Comparison of ENCODE assay signal across 1 cellular context in the genomic region with DNA sequence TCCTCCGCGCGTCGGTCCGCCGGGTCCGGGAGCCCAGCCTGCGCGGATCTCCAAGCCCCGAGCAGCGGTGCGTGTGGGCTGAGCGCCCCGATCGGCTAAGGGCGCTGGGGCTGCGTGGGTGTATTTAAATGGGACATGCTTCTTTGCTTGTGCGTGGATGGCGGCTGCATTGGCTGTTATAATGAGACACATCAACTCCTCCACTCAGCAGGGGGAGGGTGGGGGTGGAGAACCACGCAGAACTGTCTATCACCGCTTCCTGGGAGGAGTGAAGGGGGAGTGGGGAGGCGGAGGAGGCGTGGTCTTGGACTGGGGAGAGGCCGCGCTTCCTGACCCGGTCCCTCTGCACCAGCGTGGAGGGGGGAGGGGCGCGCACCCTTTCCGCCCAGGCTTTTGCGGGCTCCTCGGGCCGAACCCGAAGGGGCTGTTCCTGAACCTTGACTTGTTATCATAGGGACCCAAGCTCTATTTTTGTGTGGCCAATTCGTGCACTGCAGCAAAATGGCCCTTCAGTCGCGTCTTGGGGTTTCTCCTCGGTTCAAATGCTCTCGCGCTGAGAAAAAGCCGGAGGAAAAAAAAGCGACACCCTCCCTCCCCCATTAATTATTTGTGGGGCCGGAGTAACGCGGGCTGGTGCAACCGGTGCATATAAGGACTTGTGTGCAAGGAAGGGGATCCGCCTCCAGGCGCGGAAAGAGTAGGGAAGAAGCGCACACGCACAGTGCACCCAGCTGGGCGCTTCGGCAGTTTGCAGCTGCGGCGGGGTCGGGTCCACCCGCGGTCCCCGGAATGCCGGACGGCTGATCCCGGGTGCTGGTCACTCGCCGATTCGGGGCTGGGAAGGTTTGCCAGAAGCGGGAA.
A peak's percentile ranks its signal among the peaks of the same experiment; 100 is the strongest.
TF ChIP-seq lines count a peak whose summit lies in the region.

A gene (minus strand): TSS at position 180 of the 861 bp plus-strand sequence. CDS start 342 bp downstream, outside the sequence.

TF ChIP-seq in K562, 482 proteins besides CTCF, POLR2A, EP300 and RAD21 (continued from another document and continues in another):
- TF ChIP-seq ELF4 (CRISPR knock-in tag; IDR thresholded peaks at IDR 0.05) (no peak), TOE1 (IDR thresholded peaks at IDR 0.05; ENCODE audit: borderline replicate concordance) (no peak; the same call in 1 of the 2 replicates), TOE1 (CRISPR knock-in tag; IDR thresholded peaks at IDR 0.05; ENCODE audit: borderline replicate concordance, low read depth) (no peak), RAD51 (IDR thresholded peaks at IDR 0.05; ENCODE audit: borderline replicate concordance, low read depth) (no peak), ZNF347 (CRISPR knock-in tag; IDR thresholded peaks at IDR 0.05; ENCODE audit: low read depth) (no peak), ARNT (IDR thresholded peaks at IDR 0.05) (no peak; a peak in 1 of 4 replicates), BMI1 (IDR thresholded peaks at IDR 0.05; ENCODE audit: low read length) (no peak), RFX7 (CRISPR knock-in tag; IDR thresholded peaks at IDR 0.05) (no peak), ZNF431 (CRISPR knock-in tag; IDR thresholded peaks at IDR 0.05) (0 out of 2 replicates have a peak, but pooled peaks have one; percentile 42), ZNF311 (CRISPR knock-in tag; IDR thresholded peaks at IDR 0.05) (no peak), CAMTA2 (CRISPR knock-in tag; conservative IDR thresholded peaks at IDR 0.05) (no peak), CSDE1 (IDR thresholded peaks at IDR 0.05) (peak in 1 of 2 experiments; percentile 54; a peak in 1 of 4 replicates), SIN3B (IDR thresholded peaks at IDR 0.05; ENCODE audit: low read depth) (peak; percentile 26; the same call in 1 of the 2 replicates), RBM17 (IDR thresholded peaks at IDR 0.05; ENCODE audit: borderline replicate concordance, low read depth, low read length) (no peak), HNRNPL (IDR thresholded peaks at IDR 0.05; ENCODE audit: low read depth, low read length) (no peak), ZNF253 (CRISPR knock-in tag; conservative IDR thresholded peaks at IDR 0.05) (no peak), CBX3 (IDR thresholded peaks at IDR 0.05; ENCODE audit: borderline replicate concordance in 1 of 2, low read length in 2 of 2) (no peak; a peak in 1 of 3 replicates), GABPB2 (CRISPR knock-in tag; conservative IDR thresholded peaks at IDR 0.05) (no peak), NFE2L1 (tag; IDR thresholded peaks at IDR 0.05; ENCODE audit: borderline replicate concordance, low read depth) (no peak), ZSCAN32 (CRISPR knock-in tag; IDR thresholded peaks at IDR 0.05) (no peak), ZBTB17 (CRISPR knock-in tag; IDR thresholded peaks at IDR 0.05) (no peak), CBFA2T3 (IDR thresholded peaks at IDR 0.05) (peak; percentile 45), CC2D1A (IDR thresholded peaks at IDR 0.05) (peak; percentile 25; the same call in 1 of the 2 replicates), L3MBTL2 (IDR thresholded peaks at IDR 0.05) (peak; percentile 72), ZNF444 (CRISPR knock-in tag; IDR thresholded peaks at IDR 0.05) (0 out of 2 replicates have a peak, but pooled peaks have one; percentile 39), HDAC6 (IDR thresholded peaks at IDR 0.05; ENCODE audit: low read depth, low read length) (no peak), MAFF (IDR thresholded peaks at IDR 0.05; ENCODE audit: low read length) (no peak), NR1H2 (CRISPR knock-in tag; IDR thresholded peaks at IDR 0.05) (no peak), ZNF668 (CRISPR knock-in tag; IDR thresholded peaks at IDR 0.05) (no peak), TRIM24 (IDR thresholded peaks at IDR 0.05) (peak in 1 of 2 experiments; percentile 52; a peak in 2 of 4 replicates), ARID2 (IDR thresholded peaks at IDR 0.05) (no peak), TAF15 (IDR thresholded peaks at IDR 0.05; ENCODE audit: low read depth, low read length) (no peak), ZNF695 (CRISPR knock-in tag; IDR thresholded peaks at IDR 0.05) (0 out of 2 replicates have a peak, but pooled peaks have one; percentile 28), HIVEP1 (CRISPR knock-in tag; IDR thresholded peaks at IDR 0.05) (no peak), TEAD4 (IDR thresholded peaks at IDR 0.05; ENCODE audit: low read length) (no peak), TEAD4 (CRISPR knock-in tag; IDR thresholded peaks at IDR 0.05; ENCODE audit: borderline replicate concordance) (no peak), ELF2 (CRISPR knock-in tag; IDR thresholded peaks at IDR 0.05) (no peak), RNF2 (IDR thresholded peaks at IDR 0.05) (peak; percentile 79), NFE2 (IDR thresholded peaks at IDR 0.05; ENCODE audit: low read depth) (no peak; the same call in 1 of the 2 replicates), NELFE (IDR thresholded peaks at IDR 0.05; ENCODE audit: insufficient read depth, insufficient read length) (no peak), CBX2 (IDR thresholded peaks at IDR 0.05; ENCODE audit: insufficient read depth, low read length, poor library complexity, severe bottlenecking) (no peak), ADNP (tag; IDR thresholded peaks at IDR 0.05) (no peak), MEF2A (IDR thresholded peaks at IDR 0.05; ENCODE audit: control insufficient read depth, low read depth, low read length) (no peak), TGIF2 (CRISPR knock-in tag; IDR thresholded peaks at IDR 0.05) (no peak), RBM34 (IDR thresholded peaks at IDR 0.05; ENCODE audit: borderline replicate concordance, insufficient read depth, low read length) (no peak)
- TF ChIP-seq, protein P1, sequence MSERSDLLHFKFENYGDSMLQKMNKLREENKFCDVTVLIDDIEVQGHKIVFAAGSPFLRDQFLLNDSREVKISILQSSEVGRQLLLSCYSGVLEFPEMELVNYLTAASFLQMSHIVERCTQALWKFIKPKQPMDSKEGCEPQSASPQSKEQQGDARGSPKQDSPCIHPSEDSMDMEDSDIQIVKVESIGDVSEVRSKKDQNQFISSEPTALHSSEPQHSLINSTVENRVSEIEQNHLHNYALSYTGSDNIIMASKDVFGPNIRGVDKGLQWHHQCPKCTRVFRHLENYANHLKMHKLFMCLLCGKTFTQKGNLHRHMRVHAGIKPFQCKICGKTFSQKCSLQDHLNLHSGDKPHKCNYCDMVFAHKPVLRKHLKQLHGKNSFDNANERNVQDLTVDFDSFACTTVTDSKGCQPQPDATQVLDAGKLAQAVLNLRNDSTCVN (CRISPR knock-in tag; IDR thresholded peaks at IDR 0.05): no peak
- TF ChIP-seq, protein P2, sequence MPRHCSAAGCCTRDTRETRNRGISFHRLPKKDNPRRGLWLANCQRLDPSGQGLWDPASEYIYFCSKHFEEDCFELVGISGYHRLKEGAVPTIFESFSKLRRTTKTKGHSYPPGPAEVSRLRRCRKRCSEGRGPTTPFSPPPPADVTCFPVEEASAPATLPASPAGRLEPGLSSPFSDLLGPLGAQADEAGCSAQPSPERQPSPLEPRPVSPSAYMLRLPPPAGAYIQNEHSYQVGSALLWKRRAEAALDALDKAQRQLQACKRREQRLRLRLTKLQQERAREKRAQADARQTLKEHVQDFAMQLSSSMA (CRISPR knock-in tag; IDR thresholded peaks at IDR 0.05): no peak
- TF ChIP-seq, protein P3, sequence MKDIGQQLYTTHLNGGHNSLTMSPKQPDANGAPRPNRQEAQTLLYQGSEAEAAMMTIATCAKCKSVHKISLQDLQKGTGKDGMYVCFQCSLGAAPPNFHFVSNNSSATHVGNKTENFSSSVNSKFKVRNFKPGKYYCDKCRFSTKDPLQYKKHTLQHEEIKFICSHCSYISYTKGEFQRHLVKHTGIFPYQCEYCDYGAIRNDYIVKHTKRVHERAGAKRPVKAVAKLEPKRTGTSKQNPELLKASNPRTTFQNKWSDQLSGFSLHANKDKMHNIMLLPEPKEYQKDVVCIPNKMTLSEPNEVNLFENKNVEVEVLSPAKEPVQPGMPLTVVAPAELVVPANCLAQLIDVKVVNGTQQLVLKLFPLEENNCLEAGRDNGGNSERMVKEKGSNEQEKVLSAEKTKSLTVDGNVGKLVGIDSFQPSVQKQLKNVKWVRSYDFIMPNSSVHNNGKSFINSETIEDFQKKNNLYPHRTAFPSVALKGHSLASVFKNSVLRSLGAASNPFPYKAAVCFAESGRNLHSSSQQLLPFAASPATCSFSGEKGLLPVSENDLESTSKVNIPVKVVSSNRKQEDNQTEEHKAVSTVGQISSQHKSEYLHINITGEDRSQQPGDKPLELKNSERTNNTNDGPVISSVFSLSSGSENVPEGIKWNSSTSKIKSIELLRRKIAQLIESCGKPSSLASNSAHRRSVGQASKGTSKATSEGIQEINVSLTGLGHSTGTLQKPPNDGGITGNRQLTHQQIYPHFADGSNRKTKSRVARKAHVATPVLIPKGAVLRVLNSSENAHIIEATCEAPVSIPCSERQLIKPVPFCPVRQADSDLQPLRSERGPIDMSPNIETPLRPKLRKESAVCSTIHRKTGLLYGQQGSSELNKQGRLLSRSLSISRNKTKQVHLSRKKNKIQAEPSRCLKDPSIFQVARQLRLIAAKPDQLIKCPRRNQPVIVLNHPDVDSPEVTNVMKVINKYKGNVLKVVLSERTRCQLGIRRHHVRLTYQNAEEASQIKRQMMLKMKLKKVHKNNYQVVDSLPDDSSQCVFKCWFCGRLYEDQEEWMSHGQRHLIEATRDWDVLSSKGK (CRISPR knock-in tag; IDR thresholded peaks at IDR 0.05): no peak
- TF ChIP-seq, protein P4, sequence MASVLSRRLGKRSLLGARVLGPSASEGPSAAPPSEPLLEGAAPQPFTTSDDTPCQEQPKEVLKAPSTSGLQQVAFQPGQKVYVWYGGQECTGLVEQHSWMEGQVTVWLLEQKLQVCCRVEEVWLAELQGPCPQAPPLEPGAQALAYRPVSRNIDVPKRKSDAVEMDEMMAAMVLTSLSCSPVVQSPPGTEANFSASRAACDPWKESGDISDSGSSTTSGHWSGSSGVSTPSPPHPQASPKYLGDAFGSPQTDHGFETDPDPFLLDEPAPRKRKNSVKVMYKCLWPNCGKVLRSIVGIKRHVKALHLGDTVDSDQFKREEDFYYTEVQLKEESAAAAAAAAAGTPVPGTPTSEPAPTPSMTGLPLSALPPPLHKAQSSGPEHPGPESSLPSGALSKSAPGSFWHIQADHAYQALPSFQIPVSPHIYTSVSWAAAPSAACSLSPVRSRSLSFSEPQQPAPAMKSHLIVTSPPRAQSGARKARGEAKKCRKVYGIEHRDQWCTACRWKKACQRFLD (CRISPR knock-in tag; IDR thresholded peaks at IDR 0.05): no peak
- TF ChIP-seq, protein P5, sequence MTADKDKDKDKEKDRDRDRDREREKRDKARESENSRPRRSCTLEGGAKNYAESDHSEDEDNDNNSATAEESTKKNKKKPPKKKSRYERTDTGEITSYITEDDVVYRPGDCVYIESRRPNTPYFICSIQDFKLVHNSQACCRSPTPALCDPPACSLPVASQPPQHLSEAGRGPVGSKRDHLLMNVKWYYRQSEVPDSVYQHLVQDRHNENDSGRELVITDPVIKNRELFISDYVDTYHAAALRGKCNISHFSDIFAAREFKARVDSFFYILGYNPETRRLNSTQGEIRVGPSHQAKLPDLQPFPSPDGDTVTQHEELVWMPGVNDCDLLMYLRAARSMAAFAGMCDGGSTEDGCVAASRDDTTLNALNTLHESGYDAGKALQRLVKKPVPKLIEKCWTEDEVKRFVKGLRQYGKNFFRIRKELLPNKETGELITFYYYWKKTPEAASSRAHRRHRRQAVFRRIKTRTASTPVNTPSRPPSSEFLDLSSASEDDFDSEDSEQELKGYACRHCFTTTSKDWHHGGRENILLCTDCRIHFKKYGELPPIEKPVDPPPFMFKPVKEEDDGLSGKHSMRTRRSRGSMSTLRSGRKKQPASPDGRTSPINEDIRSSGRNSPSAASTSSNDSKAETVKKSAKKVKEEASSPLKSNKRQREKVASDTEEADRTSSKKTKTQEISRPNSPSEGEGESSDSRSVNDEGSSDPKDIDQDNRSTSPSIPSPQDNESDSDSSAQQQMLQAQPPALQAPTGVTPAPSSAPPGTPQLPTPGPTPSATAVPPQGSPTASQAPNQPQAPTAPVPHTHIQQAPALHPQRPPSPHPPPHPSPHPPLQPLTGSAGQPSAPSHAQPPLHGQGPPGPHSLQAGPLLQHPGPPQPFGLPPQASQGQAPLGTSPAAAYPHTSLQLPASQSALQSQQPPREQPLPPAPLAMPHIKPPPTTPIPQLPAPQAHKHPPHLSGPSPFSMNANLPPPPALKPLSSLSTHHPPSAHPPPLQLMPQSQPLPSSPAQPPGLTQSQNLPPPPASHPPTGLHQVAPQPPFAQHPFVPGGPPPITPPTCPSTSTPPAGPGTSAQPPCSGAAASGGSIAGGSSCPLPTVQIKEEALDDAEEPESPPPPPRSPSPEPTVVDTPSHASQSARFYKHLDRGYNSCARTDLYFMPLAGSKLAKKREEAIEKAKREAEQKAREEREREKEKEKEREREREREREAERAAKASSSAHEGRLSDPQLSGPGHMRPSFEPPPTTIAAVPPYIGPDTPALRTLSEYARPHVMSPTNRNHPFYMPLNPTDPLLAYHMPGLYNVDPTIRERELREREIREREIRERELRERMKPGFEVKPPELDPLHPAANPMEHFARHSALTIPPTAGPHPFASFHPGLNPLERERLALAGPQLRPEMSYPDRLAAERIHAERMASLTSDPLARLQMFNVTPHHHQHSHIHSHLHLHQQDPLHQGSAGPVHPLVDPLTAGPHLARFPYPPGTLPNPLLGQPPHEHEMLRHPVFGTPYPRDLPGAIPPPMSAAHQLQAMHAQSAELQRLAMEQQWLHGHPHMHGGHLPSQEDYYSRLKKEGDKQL (CRISPR knock-in tag; IDR thresholded peaks at IDR 0.05; ENCODE audit: borderline replicate concordance): no peak
- TF ChIP-seq, protein P6, sequence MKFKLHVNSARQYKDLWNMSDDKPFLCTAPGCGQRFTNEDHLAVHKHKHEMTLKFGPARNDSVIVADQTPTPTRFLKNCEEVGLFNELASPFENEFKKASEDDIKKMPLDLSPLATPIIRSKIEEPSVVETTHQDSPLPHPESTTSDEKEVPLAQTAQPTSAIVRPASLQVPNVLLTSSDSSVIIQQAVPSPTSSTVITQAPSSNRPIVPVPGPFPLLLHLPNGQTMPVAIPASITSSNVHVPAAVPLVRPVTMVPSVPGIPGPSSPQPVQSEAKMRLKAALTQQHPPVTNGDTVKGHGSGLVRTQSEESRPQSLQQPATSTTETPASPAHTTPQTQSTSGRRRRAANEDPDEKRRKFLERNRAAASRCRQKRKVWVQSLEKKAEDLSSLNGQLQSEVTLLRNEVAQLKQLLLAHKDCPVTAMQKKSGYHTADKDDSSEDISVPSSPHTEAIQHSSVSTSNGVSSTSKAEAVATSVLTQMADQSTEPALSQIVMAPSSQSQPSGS (CRISPR knock-in tag; IDR thresholded peaks at IDR 0.05): no peak
- TF ChIP-seq, protein P7, sequence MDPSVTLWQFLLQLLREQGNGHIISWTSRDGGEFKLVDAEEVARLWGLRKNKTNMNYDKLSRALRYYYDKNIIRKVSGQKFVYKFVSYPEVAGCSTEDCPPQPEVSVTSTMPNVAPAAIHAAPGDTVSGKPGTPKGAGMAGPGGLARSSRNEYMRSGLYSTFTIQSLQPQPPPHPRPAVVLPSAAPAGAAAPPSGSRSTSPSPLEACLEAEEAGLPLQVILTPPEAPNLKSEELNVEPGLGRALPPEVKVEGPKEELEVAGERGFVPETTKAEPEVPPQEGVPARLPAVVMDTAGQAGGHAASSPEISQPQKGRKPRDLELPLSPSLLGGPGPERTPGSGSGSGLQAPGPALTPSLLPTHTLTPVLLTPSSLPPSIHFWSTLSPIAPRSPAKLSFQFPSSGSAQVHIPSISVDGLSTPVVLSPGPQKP (CRISPR knock-in tag; IDR thresholded peaks at IDR 0.05): no peak
